1 cellular context compared by ENCODE assay signal in genomic region chr20:3168079-3168828, GRCh38.
TF ChIP-seq lines count a peak whose summit lies in the region.

No MANE protein-coding gene starts in this region.

TF ChIP-seq in HepG2, 621 proteins besides CTCF, POLR2A, EP300 and RAD21 (continued from another document and continues in another):
- TF ChIP-seq CEBPZ (IDR thresholded peaks at IDR 0.05; ENCODE audit: low read length) (no peak), MAFF (IDR thresholded peaks at IDR 0.05; ENCODE audit: low read depth, low read length) (no peak), ZBTB14 (CRISPR knock-in tag; IDR thresholded peaks at IDR 0.05) (no peak; the same call in 1 of the 2 replicates), SMC3 (IDR thresholded peaks at IDR 0.05; ENCODE audit: low read length) (no peak; the same call in 1 of the 2 replicates), ZEB1 (IDR thresholded peaks at IDR 0.05; ENCODE audit: insufficient replicate concordance, low read depth) (peak; percentile 99), GMEB2 (CRISPR knock-in tag; IDR thresholded peaks at IDR 0.05; ENCODE audit: low read depth) (no peak), ZKSCAN1 (IDR thresholded peaks at IDR 0.05; ENCODE audit: low read length) (no peak), ZNF282 (IDR thresholded peaks at IDR 0.05; ENCODE audit: partially characterized antibody) (no peak), SIX4 (CRISPR knock-in tag; IDR thresholded peaks at IDR 0.05) (peak; percentile 87), SP4 (CRISPR knock-in tag; IDR thresholded peaks at IDR 0.05) (peak; percentile 88), ZBTB2 (CRISPR knock-in tag; IDR thresholded peaks at IDR 0.05; ENCODE audit: low read depth) (no peak), ZBTB42 (CRISPR knock-in tag; IDR thresholded peaks at IDR 0.05) (no peak; the same call in 1 of the 2 replicates), MAX (IDR thresholded peaks at IDR 0.05) (peak; percentile 80), ARID2 (CRISPR knock-in tag; IDR thresholded peaks at IDR 0.05; ENCODE audit: borderline replicate concordance) (no peak; the same call in 1 of the 2 replicates), MYC (CRISPR knock-in tag; IDR thresholded peaks at IDR 0.05; ENCODE audit: borderline replicate concordance) (peak; percentile 77), ZNF558 (CRISPR knock-in tag; IDR thresholded peaks at IDR 0.05; ENCODE audit: borderline replicate concordance) (peak; percentile 78; the same call in 1 of the 2 replicates), ZNF546 (CRISPR knock-in tag; conservative IDR thresholded peaks at IDR 0.05) (peak; percentile 52; the same call in 1 of the 2 replicates), ZSCAN31 (CRISPR knock-in tag; IDR thresholded peaks at IDR 0.05; ENCODE audit: low read depth) (peak; percentile 83; the same call in 1 of the 2 replicates), CREM (IDR thresholded peaks at IDR 0.05) (no peak), CREM (CRISPR knock-in tag; IDR thresholded peaks at IDR 0.05) (no peak; the same call in 1 of the 2 replicates), HBP1 (CRISPR knock-in tag; IDR thresholded peaks at IDR 0.05; ENCODE audit: low read depth) (no peak), ZNF124 (CRISPR knock-in tag; IDR thresholded peaks at IDR 0.05) (peak; percentile 10; the same call in 1 of the 2 replicates), ARID4A (CRISPR knock-in tag; IDR thresholded peaks at IDR 0.05; ENCODE audit: borderline replicate concordance) (peak; percentile 91), ZNF563 (CRISPR knock-in tag; IDR thresholded peaks at IDR 0.05) (peak; percentile 92), ZNF468 (CRISPR knock-in tag; IDR thresholded peaks at IDR 0.05) (no peak), STAT6 (CRISPR knock-in tag; IDR thresholded peaks at IDR 0.05; ENCODE audit: borderline replicate concordance) (no peak), SMARCC2 (IDR thresholded peaks at IDR 0.05) (no peak), FOXP1 (IDR thresholded peaks at IDR 0.05) (no peak), FOXP1 (CRISPR knock-in tag; IDR thresholded peaks at IDR 0.05) (no peak; the same call in 1 of the 2 replicates), ZNF17 (CRISPR knock-in tag; IDR thresholded peaks at IDR 0.05) (no peak), KDM2A (CRISPR knock-in tag; IDR thresholded peaks at IDR 0.05; ENCODE audit: borderline replicate concordance, low read depth) (peak; percentile 93), SKIL (CRISPR knock-in tag; IDR thresholded peaks at IDR 0.05; ENCODE audit: borderline replicate concordance) (peak; percentile 14; the same call in 1 of the 2 replicates), HNRNPUL1 (IDR thresholded peaks at IDR 0.05; ENCODE audit: low read depth, low read length) (no peak)
